In the genomic region with DNA sequence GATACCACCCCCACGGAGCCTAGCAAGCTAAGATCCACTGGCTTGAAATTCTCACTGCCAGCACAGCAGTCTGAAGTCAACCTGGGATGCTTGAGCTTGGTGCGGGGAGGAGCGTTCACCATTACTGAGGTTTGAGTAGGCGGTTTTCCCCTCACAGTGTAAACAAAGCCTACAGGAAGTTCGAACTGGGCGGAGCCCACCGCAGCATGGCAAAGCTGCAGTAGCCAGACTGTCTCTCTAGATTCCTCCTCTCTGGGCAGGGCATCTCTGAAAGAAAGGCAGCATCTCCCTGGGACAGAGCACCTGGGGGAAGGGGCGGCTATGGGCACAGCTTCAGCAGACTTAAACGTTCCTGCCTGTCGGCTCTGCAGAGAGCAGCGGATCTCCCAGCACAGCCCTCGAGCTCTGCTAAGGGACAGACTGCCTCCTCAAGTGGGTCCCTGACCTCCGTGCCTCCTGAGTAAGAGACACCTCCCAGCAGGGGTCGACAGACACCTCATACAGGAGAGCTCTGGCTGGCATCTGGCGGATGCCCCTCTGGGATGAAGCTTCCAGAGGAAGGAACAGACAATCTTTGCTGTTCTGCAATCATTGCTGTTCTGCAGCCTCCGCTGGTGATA, we compare ENCODE assay signal across 8 cellular contexts. TPM values are rescaled to one million over a fixed set of nuclear protein-coding genes. Genes with fewer than 3 reads are reported as not detected.
DNase-seq lines count a peak whose midpoint lies in the region; ATAC-seq and TF ChIP-seq lines count a peak whose summit lies in the region.
"Not testable (repeated sequence)": the region's sequence is repeated elsewhere in the genome, so short reads cannot be mapped to it uniquely, and the experiment has no call there.

No MANE protein-coding gene starts in this region.

- peak; percentile 80 for ATAC-seq in GM18868 (IDR thresholded peaks at IDR 0.05; ENCODE audit: unreplicated experiment)
- ATAC-seq in HG02798 (IDR thresholded peaks at IDR 0.05; ENCODE audit: poor library complexity, unreplicated experiment): peak; percentile 64
- peak; percentile 32 for ATAC-seq in upper lobe of right lung

- not testable (repeated sequence) for H3K4me1 ChIP-seq in upper lobe of right lung

- H3K9me3 Mint-ChIP-seq in T-helper 2 cell treated with Interferon-gamma antibody and Interleukin-4, amounts not matched to agents 5 μg/mL and 100 μg/mL, for 36 hours: peaks cover 44% of the 10 kb centered on the region

- H3K27ac ChIP-seq in epithelial cell of prostate, upper lobe of right lung: not testable (repeated sequence)

- H3K4me1 Mint-ChIP-seq in T-helper 2 cell treated with Interferon-gamma antibody and Interleukin-4, amounts not matched to agents 5 μg/mL and 100 μg/mL, for 36 hours (ENCODE audit: low read depth): peaks cover 29% of the 10 kb centered on the region

- H3K9me3 ChIP-seq in upper lobe of right lung: not testable (repeated sequence)

- DNase-seq in NAMALWA (ENCODE audit: low spot score): peak; percentile 19
- DNase-seq in T-helper 2 cell treated with Interferon-gamma antibody and Interleukin-4, amounts not matched to agents 5 μg/mL and 100 μg/mL, for 36 hours (ENCODE audit: low spot score): peak; percentile 53
- peak; percentile 65 to 70 for DNase-seq in activated T-cell treated with anti-CD3 and anti-CD28 coated beads, Interleukin-2, amount 50 U/mL, for 48 hours
- peak; percentile 5 for DNase-seq in epithelial cell of prostate (ENCODE audit: low read depth, low spot score)
- DNase-seq in stimulated activated CD4-positive, alpha-beta T cell treated with anti-CD3 and anti-CD28 coated beads, Interleukin-12 subunit alpha, Interleukin-12 subunit beta, amount 100 ng/mL, for 48 hours (ENCODE audit: low read depth in 2 of 3, low spot score in 1 of 3): peak; percentile 14 to 42 (median 32)
- DNase-seq in upper lobe of right lung: not testable (repeated sequence)

- peak overlapping the region; percentile 56 for H3K27ac Mint-ChIP-seq in T-helper 2 cell treated with Interferon-gamma antibody and Interleukin-4, amounts not matched to agents 5 μg/mL and 100 μg/mL, for 36 hours

- intact Hi-C loops in upper lobe of right lung (cut with DNase I): not testable (repeated sequence)

- H3K27me3 Mint-ChIP-seq in T-helper 2 cell treated with Interferon-gamma antibody and Interleukin-4, amounts not matched to agents 5 μg/mL and 100 μg/mL, for 36 hours (ENCODE audit: low read depth): not testable (repeated sequence)

- not testable (repeated sequence) for TF ChIP-seq CTCF in upper lobe of right lung (IDR thresholded peaks at IDR 0.05)

- peaks cover 34% of the 10 kb centered on the region for H3K36me3 Mint-ChIP-seq in T-helper 2 cell treated with Interferon-gamma antibody and Interleukin-4, amounts not matched to agents 5 μg/mL and 100 μg/mL, for 36 hours (ENCODE audit: low read depth)

- not testable (repeated sequence) for H3K4me3 ChIP-seq in upper lobe of right lung

- peak overlapping the region; percentile 51 for H3K4me3 Mint-ChIP-seq in T-helper 2 cell treated with Interferon-gamma antibody and Interleukin-4, amounts not matched to agents 5 μg/mL and 100 μg/mL, for 36 hours

- not testable (repeated sequence) for H3K27me3 ChIP-seq in upper lobe of right lung

- not testable (repeated sequence) for H3K36me3 ChIP-seq in upper lobe of right lung

RNA-seq across cellular contexts. Expression of a gene that starts 34.6 kb away (rescaled TPM):
- total RNA-seq in upper lobe of right lung: 12.1 TPM
